In the genomic region with DNA sequence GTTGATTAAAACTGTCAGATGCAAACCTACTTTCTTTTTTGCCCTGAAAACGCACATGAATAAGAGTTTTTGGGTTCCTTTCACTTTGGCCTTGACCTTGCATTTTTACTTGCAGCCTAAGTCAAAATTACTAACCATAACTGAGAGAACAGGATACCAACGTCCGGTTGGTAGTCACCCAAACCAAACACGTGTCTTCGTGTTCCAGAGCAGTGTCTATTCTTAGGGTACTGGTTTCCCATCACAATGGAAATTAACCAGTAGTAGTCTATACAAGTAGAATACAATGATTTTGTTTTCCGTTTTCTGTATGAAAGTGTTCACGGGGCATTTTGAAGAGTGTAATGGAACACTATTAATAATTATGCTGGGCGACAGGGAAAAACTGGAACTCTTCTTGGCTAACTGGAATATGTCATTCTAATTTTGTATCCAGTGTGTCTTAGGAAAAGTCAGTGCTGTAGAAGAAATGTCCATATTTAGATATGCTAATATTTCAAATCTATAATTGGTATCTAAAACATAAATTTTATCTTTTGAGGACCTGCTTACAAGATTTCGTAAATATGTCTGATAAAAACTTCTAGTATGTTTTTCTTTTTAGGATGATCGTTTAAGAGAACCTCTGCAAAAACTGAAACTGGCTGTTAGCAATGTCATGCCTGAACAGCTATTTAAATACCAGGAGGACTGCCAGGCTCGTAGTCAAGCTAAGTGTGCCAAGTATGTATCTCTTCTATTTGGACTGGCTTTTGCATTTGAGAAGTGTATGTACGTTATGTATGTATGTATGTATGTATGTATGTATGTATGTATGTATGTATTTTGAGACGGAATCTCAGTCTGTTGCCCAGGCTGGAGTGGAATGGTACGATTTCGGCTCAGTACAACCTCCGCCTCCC, we compare ENCODE assay signal across 17 cellular contexts. TPM values are rescaled to one million over a fixed set of nuclear protein-coding genes. Genes with fewer than 3 reads are reported as not detected.
DNase-seq lines count a peak whose midpoint lies in the region; ATAC-seq and TF ChIP-seq lines count a peak whose summit lies in the region.
"Had no signal": no experiment of that assay in that cellular context is flagged by ENCODE, and none has a peak within 500 bp of the region (broad histone marks: within the 10 kb centered on the region; RNA-seq: fewer than 3 reads in every experiment).

No MANE protein-coding gene starts in this region.

- peak overlapping the region; percentile 64 to 79 for H3K27ac ChIP-seq in coronary artery
- peak overlapping the region; percentile 75 for H3K27ac ChIP-seq in left ventricle myocardium inferior (replicated peaks)
- peak overlapping the region; percentile 47 to 53 for H3K27ac ChIP-seq in prostate gland
- H3K27ac ChIP-seq in thoracic aorta = peak overlapping the region; percentile 43 to 52
- H3K27ac ChIP-seq: A549, BLaER1 had no signal

- H3K4me3 ChIP-seq in coronary artery (peak overlapping the region; percentile 54), left ventricle myocardium inferior (peak overlapping the region; percentile 23), prostate gland (no peak overlapping the region), thoracic aorta (peak overlapping the region; percentile 47)
- H3K4me3 ChIP-seq: A549, BLaER1, Peyer's patch had no signal

- ATAC-seq in thoracic aorta (ENCODE audit: insufficient number of reproducible peaks, low FRiP score, low read depth) = peak; percentile 55
- no peak for ATAC-seq in HG03521 (IDR thresholded peaks at IDR 0.05; ENCODE audit: unreplicated experiment)
- ATAC-seq in HG02610 (IDR thresholded peaks at IDR 0.05; ENCODE audit: unreplicated experiment) = no peak
- no peak for ATAC-seq in GM21515 (IDR thresholded peaks at IDR 0.05; ENCODE audit: unreplicated experiment)
- ATAC-seq: A549 had no signal

- H3K36me3 ChIP-seq in left ventricle myocardium inferior (peaks cover 94% of the 10 kb centered on the region), prostate gland (no peaks in the 10 kb centered on the region), thoracic aorta (peaks cover 45% of the 10 kb centered on the region)

- 59% methylated on average over 16 of the region's 16 CpGs for WGBS in prostate gland

- H3K4me1 ChIP-seq in left ventricle myocardium inferior (peaks cover 13% of the 10 kb centered on the region), prostate gland (replicated peaks) (no peaks in the 10 kb centered on the region), thoracic aorta (ENCODE audit: control insufficient read depth in 1 of 2, low read depth in 2 of 2) (peaks cover 4 to 13% of the 10 kb centered on the region in 2 donors)
- H3K4me1 ChIP-seq: A549, BLaER1, Peyer's patch had no signal

- TF ChIP-seq POLR2A in prostate gland (IDR thresholded peaks at IDR 0.05) = no peak

- intact Hi-C loops in left ventricle myocardium inferior (cut with micrococcal nuclease) = no loop called here
- intact Hi-C loops in prostate gland (cut with DNase I) = no loop called here

- DNase-seq in coronary artery (ENCODE audit: low spot score) = no peak
- DNase-seq in left ventricle myocardium inferior = no peak
- peak; percentile 22 for DNase-seq in prostate gland (ENCODE audit: low spot score)
- no peak for DNase-seq in thoracic aorta (ENCODE audit: low spot score)
- no peak for DNase-seq in stimulated activated naive CD4-positive, alpha-beta T cell treated with Interleukin-2 at 50 U/mL for 16 hours (lab: John Stamatoyannopoulos, UW)
- DNase-seq: CD4-positive, alpha-beta memory T cell; H7; NCI-H1092 treated with DMSO at 0.1 percent for 48 hours; NCI-H510A; NCI-H748 treated with DMSO at 0.1 percent for 48 hours; NK-92 treated with Interleukin-12 subunit alpha and Interleukin-12 subunit beta, amount 100 ng/mL, for 24 hours; Peyer's patch had no signal

- TF ChIP-seq CTCF in coronary artery (IDR thresholded peaks at IDR 0.05) = no peak
- no peak for TF ChIP-seq CTCF in left ventricle myocardium inferior (IDR thresholded peaks at IDR 0.05; ENCODE audit: borderline replicate concordance)
- no peak for TF ChIP-seq CTCF in prostate gland (IDR thresholded peaks at IDR 0.05)
- no peak for TF ChIP-seq CTCF in thoracic aorta (IDR thresholded peaks at IDR 0.05)

- H3K27me3 ChIP-seq in left ventricle myocardium inferior (ENCODE audit: low read depth) = no peaks in the 10 kb centered on the region
- H3K27me3 ChIP-seq in prostate gland (replicated peaks; ENCODE audit: insufficient read depth) = no peaks in the 10 kb centered on the region
- H3K27me3 ChIP-seq in thoracic aorta (replicated peaks; ENCODE audit: insufficient read depth) = no peaks in the 10 kb centered on the region
- H3K27me3 ChIP-seq: BLaER1, Peyer's patch had no signal

- H3K9me3 ChIP-seq in left ventricle myocardium inferior (replicated peaks) = peaks cover 5% of the 10 kb centered on the region
- H3K9me3 ChIP-seq in prostate gland = no peaks in the 10 kb centered on the region
- no peaks in the 10 kb centered on the region for H3K9me3 ChIP-seq in thoracic aorta
- H3K9me3 ChIP-seq: A549, BLaER1, Peyer's patch had no signal

RNA-seq across cellular contexts. Expression of a gene that starts 40.9 kb away (rescaled TPM):
- total RNA-seq in left ventricle myocardium inferior (14.4 TPM), prostate gland (10 to 100 TPM; 13.9 to 25.2 TPM), thoracic aorta (10 to 100 TPM; 13.4 to 18.8 TPM)

Comparison
In these comparisons a context has a peak if more than half of its experiments do, and no peak if none do; other contexts are left out.
1. H3K4me3 ChIP-seq: peak in coronary artery (single experiment), left ventricle myocardium inferior (single experiment) and thoracic aorta (single experiment); none in prostate gland (0 of 2).
2. Peak in every context shown above with its lines, with median percentiles within 50 percentile points of each other: H3K27ac ChIP-seq.